In the genomic region with DNA sequence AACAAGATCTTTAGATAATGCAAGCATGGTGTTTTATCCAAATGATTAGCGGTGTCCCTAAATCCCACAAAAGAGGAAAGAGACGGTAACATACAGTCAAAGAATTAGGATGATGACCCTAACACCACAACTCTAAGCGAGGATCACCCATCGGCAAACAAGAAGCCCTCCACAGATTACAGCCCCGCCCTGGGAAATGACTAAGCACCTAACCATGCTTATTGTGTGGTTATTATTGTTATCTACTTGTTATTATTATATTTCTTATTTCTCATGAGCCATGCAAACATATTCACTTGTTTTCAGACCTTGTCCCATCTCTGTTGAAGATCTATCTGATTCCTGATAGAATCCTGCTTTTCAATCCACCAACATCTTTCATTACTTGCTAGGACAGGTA, we compare ENCODE assay signal across 24 cellular contexts.
"Had no signal": no experiment of that assay in that cellular context is flagged by ENCODE, and none has a peak within 500 bp of the region (broad histone marks: within the 10 kb centered on the region; RNA-seq: fewer than 3 reads in every experiment).

No MANE protein-coding gene starts in this region.

- H3K4me3 ChIP-seq: breast epithelium, coronary artery, hepatocyte, left ventricle myocardium inferior, prostate gland, right atrium auricular region, spleen, thoracic aorta, upper lobe of left lung had no signal

- H3K79me2 ChIP-seq: hepatocyte had no signal

- H3K27me3 ChIP-seq: breast epithelium, hepatocyte, right atrium auricular region, spleen, upper lobe of left lung had no signal

- H2AFZ ChIP-seq: hepatocyte had no signal

- H3K4me2 ChIP-seq: hepatocyte had no signal

- H3K9me3 ChIP-seq: breast epithelium, left ventricle myocardium inferior, prostate gland, right atrium auricular region, spleen, thoracic aorta, upper lobe of left lung had no signal

- DNase-seq: activated CD4-positive, alpha-beta memory T cell treated with anti-CD3 and anti-CD28 coated beads for 36 hours; activated CD4-positive, alpha-beta T cell treated with anti-CD3 and anti-CD28 coated beads for 48 hours; activated gamma-delta T cell; activated naive CD4-positive, alpha-beta T cell treated with anti-CD3 and anti-CD28 coated beads, Interleukin-2, amount 50 U/mL, for 16 hours; activated T-cell treated with anti-CD3 and anti-CD28 coated beads for 4 hours; aorta; foreskin melanocyte; glutamatergic neuron; immature natural killer cell; left ventricle myocardium inferior; midbrain; natural killer cell; spleen; stimulated activated CD4-positive, alpha-beta T cell treated with anti-CD3 and anti-CD28 coated beads, Interleukin-4, amount 100 ng/mL, for 1 hour; stimulated activated naive CD4-positive, alpha-beta T cell; T-helper 17 cell; upper lobe of left lung had no signal

- H3K4me1 ChIP-seq: breast epithelium, left ventricle myocardium inferior, prostate gland, right atrium auricular region, spleen, upper lobe of left lung had no signal

- H3K36me3 ChIP-seq: breast epithelium, left ventricle myocardium inferior, prostate gland, right atrium auricular region, spleen, thoracic aorta, upper lobe of left lung had no signal

- H3K27ac ChIP-seq: breast epithelium, coronary artery, hepatocyte, left ventricle myocardium inferior, prostate gland, right atrium auricular region, spleen, thoracic aorta, upper lobe of left lung had no signal

- FAIRE-seq: endometrium had no signal
